27 cellular contexts compared by ENCODE assay signal in the genomic region with DNA sequence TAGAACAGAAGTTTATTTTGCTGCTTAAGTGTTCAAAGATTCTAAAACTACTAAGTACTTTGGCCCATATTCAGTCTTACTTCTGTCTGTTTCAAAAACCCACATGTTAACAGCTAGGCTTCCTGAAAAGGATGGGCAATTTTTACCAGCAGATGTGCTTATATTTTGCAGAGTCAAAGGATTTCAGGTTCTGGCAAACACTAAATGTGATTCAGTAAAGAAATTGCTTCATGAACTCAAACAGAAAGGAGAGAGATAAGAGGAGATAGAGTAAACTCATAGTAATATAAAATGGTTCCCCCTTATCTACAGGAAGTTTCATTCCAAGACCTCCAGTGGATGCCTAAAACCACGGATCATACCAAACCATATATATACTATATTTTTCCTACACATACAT.
"Had no signal": no experiment of that assay in that cellular context is flagged by ENCODE, and none has a peak within 500 bp of the region (broad histone marks: within the 10 kb centered on the region; RNA-seq: fewer than 3 reads in every experiment).

No MANE protein-coding gene starts in this region.

- H3K4me3 ChIP-seq: esophagus muscularis mucosa, gastrocnemius medialis, ovary, sigmoid colon, thoracic aorta, upper lobe of left lung had no signal

- H3K27me3 ChIP-seq: esophagus muscularis mucosa, gastrocnemius medialis, neutrophil, ovary, sigmoid colon, upper lobe of left lung had no signal

- H3K27ac ChIP-seq: esophagus muscularis mucosa, gastrocnemius medialis, neutrophil, ovary, sigmoid colon, thoracic aorta, upper lobe of left lung, WERI-Rb-1 had no signal

- H3K4me1 ChIP-seq: esophagus muscularis mucosa, sigmoid colon, upper lobe of left lung had no signal

- H3K9me3 ChIP-seq: esophagus muscularis mucosa, gastrocnemius medialis, neutrophil, ovary, sigmoid colon, thoracic aorta, upper lobe of left lung had no signal

- H3K36me3 ChIP-seq: esophagus muscularis mucosa, gastrocnemius medialis, ovary, sigmoid colon, thoracic aorta, upper lobe of left lung, WERI-Rb-1 had no signal

- ATAC-seq: activated CD4-positive, CD25-positive, alpha-beta regulatory T cell treated with anti-CD3 and anti-CD28 coated beads, Interleukin-2, amount 50 U/mL, for 24 hours; gastrocnemius medialis; stimulated activated effector memory CD8-positive, alpha-beta T cell treated with anti-CD3 and anti-CD28 coated beads, Interleukin-12 subunit alpha, Interleukin-12 subunit beta, amount 100 ng/mL, for 72 hours; T-helper 17 cell had no signal

- DNase-seq: activated CD4-positive, alpha-beta memory T cell treated with anti-CD3 and anti-CD28 coated beads for 36 hours; activated CD4-positive, alpha-beta T cell treated with anti-CD3 and anti-CD28 coated beads, Interleukin-2, amount 10 ng/mL, durations not matched to agents 24 days and 14 days; activated CD8-positive, alpha-beta memory T cell treated with anti-CD3 and anti-CD28 coated beads, Interleukin-2, amount 50 U/mL, for 4 hours; activated gamma-delta T cell; activated naive CD4-positive, alpha-beta T cell treated with anti-CD3 and anti-CD28 coated beads, Interleukin-2, amount 10 ng/mL, durations not matched to agents 7 days and 5 days; activated naive CD8-positive, alpha-beta T cell treated with anti-CD3 and anti-CD28 coated beads, Interleukin-2, amount 10 ng/mL, durations not matched to agents 7 days and 5 days; activated T-cell treated with anti-CD3 and anti-CD28 coated beads, Interleukin-2, amount 50 U/mL, for 24 hours; amniotic stem cell; central memory CD4-positive, alpha-beta T cell; gastrocnemius medialis; glutamatergic neuron; left cardiac atrium; naive B cell; nephron progenitor cell; ovary; sigmoid colon; small intestine; stimulated activated CD4-positive, alpha-beta T cell treated with anti-CD3 and anti-CD28 coated beads, Interleukin-4, amount 100 ng/mL, for 24 hours; T-helper 17 cell; T1000; upper lobe of left lung; WERI-Rb-1 had no signal
